ENCODE assay signal across 28 cellular contexts in the genomic region with DNA sequence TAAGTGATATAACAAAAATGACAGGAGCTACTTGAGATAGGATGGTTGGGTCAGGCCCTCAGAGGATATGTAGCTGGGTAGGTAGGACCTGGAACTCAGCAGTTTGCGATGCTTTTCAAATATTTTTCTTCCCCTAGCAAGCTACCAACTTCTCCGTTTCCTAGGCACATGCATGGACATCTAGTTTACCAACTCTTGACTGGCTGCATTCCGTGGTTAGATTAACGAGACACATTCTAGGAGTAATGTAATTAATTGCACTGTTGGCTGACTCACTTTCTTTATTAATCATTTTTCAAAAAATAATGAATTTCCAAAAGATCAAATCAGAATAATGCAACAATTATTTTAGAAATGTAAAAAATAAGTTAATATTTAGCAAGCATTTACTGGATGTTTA.
"Had no signal": no experiment of that assay in that cellular context is flagged by ENCODE, and none has a peak within 500 bp of the region (broad histone marks: within the 10 kb centered on the region; RNA-seq: fewer than 3 reads in every experiment).

No MANE protein-coding gene starts in this region.

- DNase-seq: colonic mucosa; cortex of kidney; dermis blood vessel endothelial cell; dorsolateral prefrontal cortex; effector CD4-positive, alpha-beta T cell; effector CD8-positive, alpha-beta T cell; effector memory CD4-positive, alpha-beta T cell; effector memory CD8-positive, alpha-beta T cell; endodermal cell; esophagus squamous epithelium; foreskin fibroblast; foreskin keratinocyte; foreskin melanocyte; gastrocnemius medialis; glutamatergic neuron; head of caudate nucleus; heart left ventricle; heart right ventricle had no signal

- H3K27me3 ChIP-seq: colonic mucosa, dorsolateral prefrontal cortex, esophagus muscularis mucosa, esophagus squamous epithelium, foreskin keratinocyte, gastrocnemius medialis, gastroesophageal sphincter had no signal

- H3K4me3 ChIP-seq: colonic mucosa, coronary artery, dorsolateral prefrontal cortex, esophagus muscularis mucosa, esophagus squamous epithelium, gastrocnemius medialis, gastroesophageal sphincter, heart left ventricle, heart right ventricle had no signal

- H3K9me3 ChIP-seq: colonic mucosa, esophagus muscularis mucosa, esophagus squamous epithelium, gastrocnemius medialis, gastroesophageal sphincter, heart left ventricle, heart right ventricle had no signal

- H3K9me3 Mint-ChIP-seq: dendritic cell treated with granulocyte-macrophage colony-stimulating factor and Interleukin-4, amounts not matched to agents 40 ng/mL and 50 ng/mL, for 4 days; effector memory CD8-positive, alpha-beta T cell; endodermal cell had no signal

- H3K27ac Mint-ChIP-seq: dendritic cell treated with granulocyte-macrophage colony-stimulating factor and Interleukin-4, amounts not matched to agents 40 ng/mL and 50 ng/mL, for 4 days; effector memory CD8-positive, alpha-beta T cell; endodermal cell had no signal

- H3K4me3 Mint-ChIP-seq: dendritic cell treated with granulocyte-macrophage colony-stimulating factor and Interleukin-4, amounts not matched to agents 40 ng/mL and 50 ng/mL, for 4 days; effector memory CD8-positive, alpha-beta T cell; endodermal cell had no signal

- H3K27me3 Mint-ChIP-seq: dendritic cell treated with granulocyte-macrophage colony-stimulating factor and Interleukin-4, amounts not matched to agents 40 ng/mL and 50 ng/mL, for 4 days had no signal

- H3K36me3 ChIP-seq: colonic mucosa, esophagus muscularis mucosa, esophagus squamous epithelium, gastrocnemius medialis, gastroesophageal sphincter, heart left ventricle, heart right ventricle had no signal

- FAIRE-seq: colon, endometrium, endothelial cell of umbilical vein, frontal cortex had no signal

- ATAC-seq: effector memory CD8-positive, alpha-beta T cell; esophagus mucosa; foreskin keratinocyte; gastrocnemius medialis; gastroesophageal sphincter; heart left ventricle; heart right ventricle had no signal

- H3K27ac ChIP-seq: colonic mucosa, coronary artery, dorsolateral prefrontal cortex, epithelial cell of prostate, esophagus muscularis mucosa, esophagus squamous epithelium, foreskin keratinocyte, gastrocnemius medialis, gastroesophageal sphincter, heart left ventricle, heart right ventricle had no signal

- H3K4me1 ChIP-seq: colonic mucosa, esophagus squamous epithelium, foreskin keratinocyte, gastrocnemius medialis, gastroesophageal sphincter had no signal
